Comparison of ENCODE assay signal across 8 cellular contexts in the genomic region with DNA sequence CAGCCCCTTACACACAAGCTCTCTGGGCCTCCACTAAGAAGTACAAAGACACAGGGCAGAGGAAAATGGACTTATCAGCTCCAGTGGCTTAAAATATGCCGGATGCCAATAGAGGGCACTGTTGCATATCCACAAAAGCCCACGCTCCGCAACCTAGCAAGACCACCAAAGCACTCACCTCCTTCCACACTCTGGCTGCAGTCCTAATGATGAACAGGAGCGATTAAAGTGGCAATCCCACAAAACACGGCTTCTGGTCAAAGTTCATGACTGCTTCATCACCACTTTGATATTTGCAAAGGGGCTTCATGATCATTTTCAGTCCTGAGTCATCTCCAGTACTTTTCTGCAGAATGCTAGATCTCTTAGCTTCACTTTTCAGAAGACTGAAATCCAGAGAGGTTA.
DNase-seq lines count a peak whose midpoint lies in the region; ATAC-seq and TF ChIP-seq lines count a peak whose summit lies in the region.

No MANE protein-coding gene starts in this region.

- ATAC-seq in left lobe of liver (peak; percentile 59), HG03135 (IDR thresholded peaks at IDR 0.05; ENCODE audit: unreplicated experiment) (no peak), GM21619 (IDR thresholded peaks at IDR 0.05; ENCODE audit: unreplicated experiment) (no peak)

- in situ Hi-C loops in astrocyte of the spinal cord (cut with HindIII; ENCODE audit: low sequenced_read_pairs), result no loop called here

- peak; percentile 64 for DNase-seq in NCI-H82 (lab: John Stamatoyannopoulos, UW)
- DNase-seq in NCI-H82 treated with DMSO at 0.1 percent for 48 hours (lab: John Stamatoyannopoulos, UW; ENCODE audit: unreplicated experiment), result no peak
- peak; percentile 21 for DNase-seq in NCI-H1092 (lab: John Stamatoyannopoulos, UW)
- peak; percentile 81 for DNase-seq in astrocyte of the spinal cord (ENCODE audit: low read depth, low spot score)
- no peak for DNase-seq in left lobe of liver (ENCODE audit: low spot score)
- DNase-seq in NAMALWA (ENCODE audit: low spot score), result no peak

- no peak overlapping the region for H3K4me3 ChIP-seq in astrocyte of the spinal cord (ENCODE audit: low read depth, low read length)

- peak; percentile 70 for TF ChIP-seq CTCF in astrocyte of the spinal cord (IDR thresholded peaks at IDR 0.05; ENCODE audit: low read depth, low read length)

Comparison
In these comparisons a context has a peak if more than half of its experiments do, and no peak if none do; other contexts are left out.
1. DNase-seq: peak in NCI-H82 (single experiment), NCI-H1092 (single experiment) and astrocyte of the spinal cord (single experiment); none in NCI-H82 treated with DMSO at 0.1 percent for 48 hours (single experiment), left lobe of liver (single experiment) and NAMALWA (single experiment).